In the genomic region with DNA sequence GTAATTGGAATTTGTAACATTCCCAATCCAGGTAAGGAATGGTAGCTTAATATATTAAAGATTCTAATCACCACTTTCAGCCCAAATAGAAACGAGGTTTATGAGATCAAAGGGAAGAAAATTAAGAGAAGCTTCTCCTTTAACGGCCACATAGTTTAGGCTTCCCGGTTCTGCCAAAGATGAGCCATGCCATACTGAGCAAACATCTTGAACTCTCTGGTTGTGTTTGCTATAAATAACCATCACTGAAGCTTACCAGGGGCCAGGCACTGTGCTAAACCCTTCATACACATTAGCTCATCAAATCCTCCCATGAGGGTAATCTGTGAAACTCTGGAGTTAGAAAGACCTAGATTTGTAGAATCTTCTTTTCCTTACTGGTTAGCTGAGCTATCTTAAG, we compare ENCODE assay signal across 23 cellular contexts. TPM values are rescaled to one million over a fixed set of nuclear protein-coding genes. Genes with fewer than 3 reads are reported as not detected.
A peak's percentile ranks its signal among the peaks of the same experiment; 100 is the strongest.
DNase-seq lines count a peak whose midpoint lies in the region; ATAC-seq and TF ChIP-seq lines count a peak whose summit lies in the region.
"Had no signal": no experiment of that assay in that cellular context is flagged by ENCODE, and none has a peak within 500 bp of the region (broad histone marks: within the 10 kb centered on the region; RNA-seq: fewer than 3 reads in every experiment).

No MANE protein-coding gene starts in this region.

- TF ChIP-seq POLR2A in breast epithelium (IDR thresholded peaks at IDR 0.05) (no peak), suprapubic skin (IDR thresholded peaks at IDR 0.05) (no peak)

- no peaks in the 10 kb centered on the region for H3K9me3 Mint-ChIP-seq in MCF 10A (ENCODE audit: unreplicated experiment)

- H3K4me3 ChIP-seq in breast epithelium (peak overlapping the region; percentile 9 to 66 (median 50)), osteoblast (ENCODE audit: insufficient read depth, low read length) (no peak overlapping the region), suprapubic skin (peak overlapping the region; percentile 5), aorta (ENCODE audit: low read length in 2 of 2) (peak overlapping the region; percentile 83 to 99)

- H3K4me3 Mint-ChIP-seq in MCF 10A (ENCODE audit: unreplicated experiment), result no peak overlapping the region
- H3K4me3 Mint-ChIP-seq: B cell; CD4-positive, CD25-positive, alpha-beta regulatory T cell; HFFc6 had no signal

- no TSS peak for BruUV-seq in MCF 10A (replicated peaks; lab: Mats Ljungman, UMichigan)

- H3K27me3 ChIP-seq in breast epithelium, result peaks cover 0 to 21% of the 10 kb centered on the region in 2 donors
- peaks cover 48% of the 10 kb centered on the region for H3K27me3 ChIP-seq in osteoblast (ENCODE audit: insufficient read depth, low read length)
- H3K27me3 ChIP-seq in suprapubic skin, result peaks cover 38% of the 10 kb centered on the region
- no peaks in the 10 kb centered on the region for H3K27me3 ChIP-seq in aorta (ENCODE audit: control insufficient read depth in 1 of 2, insufficient read depth in 2 of 2, low read length in 1 of 2)

- peaks cover 4 to 5% of the 10 kb centered on the region in 2 donors for H3K4me1 ChIP-seq in breast epithelium
- H3K4me1 ChIP-seq in osteoblast (ENCODE audit: insufficient read depth, low read length), result peaks cover 7% of the 10 kb centered on the region
- H3K4me1 ChIP-seq in suprapubic skin, result peaks cover 19% of the 10 kb centered on the region
- no peaks in the 10 kb centered on the region for H3K4me1 ChIP-seq in aorta (ENCODE audit: control insufficient read depth in 1 of 2, insufficient read depth in 2 of 2, low read length in 2 of 2)
- H3K4me1 ChIP-seq: Caco-2 had no signal

- no peak overlapping the region for H3K27ac Mint-ChIP-seq in MCF 10A (ENCODE audit: low read depth, unreplicated experiment)
- H3K27ac Mint-ChIP-seq: B cell, HFFc6 had no signal

- DNase-seq in breast epithelium (ENCODE audit: low spot score in 2 of 2) (no peak), MCF 10A (ENCODE audit: unreplicated experiment) (no peak), osteoblast (ENCODE audit: insufficient read length, low spot score, missing footprints) (peak; percentile 58), suprapubic skin (ENCODE audit: low spot score in 2 of 2) (no peak), aorta (no peak), NCI-H1930 (lab: John Stamatoyannopoulos, UW) (no peak), RKO (ENCODE audit: low spot score) (no peak)
- DNase-seq: Caco-2; CD4-positive, CD25-positive, alpha-beta regulatory T cell; DMS153; HFFc6; KG1; NCI-H1048; NCI-H146; NCI-H2107; NCI-H226; NCI-H69 had no signal

- no peaks in the 10 kb centered on the region for H4K20me1 ChIP-seq in osteoblast (ENCODE audit: insufficient read depth, low read length)

- CTCF ChIA-PET in MCF 10A (lab: Yijun Ruan, JAX), result interaction anchor here (0.7 to 1.0 kb wide), 2 partner anchors 19 to 274 kb away, joined by 3 read pairs; no protein-coding TSS in a partner anchor

- H3K79me2 ChIP-seq in osteoblast (ENCODE audit: insufficient read depth, low read length), result no peaks in the 10 kb centered on the region

- no peaks in the 10 kb centered on the region for H3K36me3 ChIP-seq in breast epithelium
- H3K36me3 ChIP-seq in osteoblast (ENCODE audit: insufficient read depth, low read length), result no peaks in the 10 kb centered on the region
- H3K36me3 ChIP-seq in suprapubic skin, result no peaks in the 10 kb centered on the region
- peaks cover 0 to 2% of the 10 kb centered on the region in 2 donors for H3K36me3 ChIP-seq in aorta (ENCODE audit: control insufficient read depth in 1 of 2, insufficient read depth in 2 of 2, low read length in 1 of 2)

- TF ChIP-seq EP300 in suprapubic skin (IDR thresholded peaks at IDR 0.05), result no peak

- TF ChIP-seq CTCF in breast epithelium (IDR thresholded peaks at IDR 0.05) (no peak), MCF 10A (IDR thresholded peaks at IDR 0.05; ENCODE audit: unreplicated experiment) (no peak), osteoblast (IDR thresholded peaks at IDR 0.05; ENCODE audit: extremely low read depth, low read depth, low read length) (no peak), suprapubic skin (IDR thresholded peaks at IDR 0.05) (no peak)

- H3K4me1 Mint-ChIP-seq in MCF 10A (ENCODE audit: insufficient read depth, unreplicated experiment), result peaks cover 7% of the 10 kb centered on the region

- H3K27me3 Mint-ChIP-seq in MCF 10A (ENCODE audit: insufficient read depth, unreplicated experiment), result peaks cover 49% of the 10 kb centered on the region

- WGBS in suprapubic skin, result 39% methylated on average over 3 of the region's 3 CpGs
- 7 to 9% methylated on average over 3 of the region's 3 CpGs for whole genome bisulfite sequencing in aorta, 2 donors

- intact Hi-C loops in breast epithelium (cut with DNase I; ENCODE audit: low total_unique reads) (no loop called here), MCF 10A (cut with micrococcal nuclease) (no loop called here), aorta (cut with DNase I) (loop anchor here in 1 of 2 donors (5.0 to 10.0 kb wide), 3 partner anchors 62 to 231 kb away; no protein-coding TSS in a partner anchor)

- no peaks in the 10 kb centered on the region for H3K36me3 Mint-ChIP-seq in MCF 10A (ENCODE audit: insufficient read depth, unreplicated experiment)
- H3K36me3 Mint-ChIP-seq: CD4-positive, CD25-positive, alpha-beta regulatory T cell had no signal

- no peak overlapping the region for H3K4me2 ChIP-seq in osteoblast (ENCODE audit: insufficient read depth, low read length)

- POLR2A ChIA-PET in MCF 10A (lab: Yijun Ruan, JAX), result interaction anchor here (1.3 kb wide), 1 partner anchor 46 kb away, joined by 3 read pairs; no protein-coding TSS in a partner anchor

- H3K27ac ChIP-seq in breast epithelium (peak overlapping the region; percentile 64 to 70), osteoblast (ENCODE audit: low read depth, low read length) (no peak overlapping the region), suprapubic skin (peak overlapping the region; percentile 18), aorta (ENCODE audit: low read depth in 1 of 2, low read length in 2 of 2) (peak overlapping the region; percentile 89 to 91)
- H3K27ac ChIP-seq: 22Rv1, RWPE1 had no signal

- no peak for ATAC-seq in aorta (ENCODE audit: low FRiP score)
- ATAC-seq in GM21576 (IDR thresholded peaks at IDR 0.05; ENCODE audit: unreplicated experiment), result no peak
- ATAC-seq: HepG2 had no signal

- no peak overlapping the region for H2AFZ ChIP-seq in osteoblast (ENCODE audit: low read length)

- H3K9me3 ChIP-seq in breast epithelium (no peaks in the 10 kb centered on the region), osteoblast (ENCODE audit: low read depth, low read length) (no peaks in the 10 kb centered on the region), suprapubic skin (no peaks in the 10 kb centered on the region), aorta (ENCODE audit: control insufficient read depth, low read length) (no peaks in the 10 kb centered on the region)
- H3K9me3 ChIP-seq: Caco-2 had no signal

RNA-seq across cellular contexts. Expression of a gene that starts 2.8 kb away (rescaled TPM):
- total RNA-seq in breast epithelium (100 to 1,000 TPM in 1 of 3 donors, 10 to 100 TPM in 2; 11.7 to 144 (median 96.6) TPM), MCF 10A (2022) (not detected in 2 replicates), osteoblast (under 0.01 TPM in 2 replicates), suprapubic skin (10 to 100 TPM; 24.2 to 54.8 (median 36.0) TPM), aorta (1,000 to 10,000 TPM; 1,606 to 2,053 TPM)
- polyA plus RNA-seq in aorta, result 100 to 1,000 TPM; 631 to 732 TPM
- total RNA-seq: Caco-2; CD4-positive, CD25-positive, alpha-beta regulatory T cell; H4; HepG2 had no signal
- polyA plus RNA-seq: HepG2 had no signal

RNA-seq across cellular contexts. Expression of a gene that starts 34.3 kb away (rescaled TPM):
- total RNA-seq in breast epithelium (10 to 100 TPM; 31.8 to 43.9 (median 40.8) TPM), MCF 10A (2022) (54.7 and 70.1 TPM in 2 replicates), osteoblast (41.3 and 48.9 TPM in 2 replicates), suprapubic skin (10 to 100 TPM; 31.2 to 45.1 (median 39.5) TPM), aorta (10 to 100 TPM; 21.3 to 26.2 TPM)
- polyA plus RNA-seq in aorta, result 10 to 100 TPM; 23.1 to 26.8 TPM

Comparison
In these comparisons a context has a peak if more than half of its experiments do, and no peak if none do; other contexts are left out.
1. RNA of a gene that starts 2.8 kb away (total RNA-seq): 1,606 to 2,053 TPM in aorta, 11.7 to 144 TPM in breast epithelium and 24.2 to 54.8 TPM in suprapubic skin; not detected in MCF 10A and under 0.01 TPM in osteoblast; every median in the first group is over 10 times any median in the second.